Comparison of ENCODE assay signal across 8 cellular contexts in genomic region chr1:232620356-232620841, GRCh38. TPM values are rescaled to one million over a fixed set of nuclear protein-coding genes. Genes with fewer than 3 reads are reported as not detected.
DNase-seq lines count a peak whose midpoint lies in the region; ATAC-seq and TF ChIP-seq lines count a peak whose summit lies in the region.

No MANE protein-coding gene starts in this region.

- no peaks in the 10 kb centered on the region for H3K4me1 ChIP-seq in mammary epithelial cell (ENCODE audit: insufficient read depth, low read length)
- peaks cover 0 to 10% of the 10 kb centered on the region in 2 donors for H3K4me1 ChIP-seq in thoracic aorta (ENCODE audit: control insufficient read depth in 1 of 2, low read depth in 2 of 2)

- H2AFZ ChIP-seq in mammary epithelial cell (ENCODE audit: low read depth, low read length), result no peak overlapping the region

- in situ Hi-C loops in mammary epithelial cell (cut with MboI; ENCODE audit: low sequenced_read_pairs in 2 of 2), result loop anchor here in 1 of 2 donors (10.0 kb wide), 2 partner anchors 446 to 746 kb away; no protein-coding TSS in a partner anchor
- in situ Hi-C loops in GM13976 (cut with MboI; ENCODE audit: low sequenced_read_pairs, unreplicated experiment), result no loop called here

- ATAC-seq in thoracic aorta (ENCODE audit: insufficient number of reproducible peaks, low FRiP score, low read depth) (no peak), GM18520 (IDR thresholded peaks at IDR 0.05; ENCODE audit: unreplicated experiment) (no peak)

- H3K27ac ChIP-seq in mammary epithelial cell (ENCODE audit: insufficient read depth, low read depth, low read length) (no peak overlapping the region), thoracic aorta (peak overlapping the region in 1 of 2 donors; percentile 29)

- H3K4me3 ChIP-seq in mammary epithelial cell (replicated peaks in 1 of 3; ENCODE audit: insufficient read depth in 1 of 3, low read depth in 2 of 3, low read length in 3 of 3) (no peak overlapping the region), thoracic aorta (peak overlapping the region; percentile 20)

- H3K9ac ChIP-seq in mammary epithelial cell (ENCODE audit: insufficient read depth, low read length), result no peak overlapping the region

- H3K9me3 ChIP-seq in mammary epithelial cell (replicated peaks; ENCODE audit: insufficient read depth, low read length) (no peaks in the 10 kb centered on the region), thoracic aorta (no peaks in the 10 kb centered on the region)

- no TSS peak for BruUV-seq in mammary epithelial cell (replicated peaks; lab: Mats Ljungman, UMichigan)

- dilution Hi-C loops in mammary epithelial cell (cut with HindIII; ENCODE audit: low sequenced_read_pairs), result no loop called here

- H3K4me2 ChIP-seq in mammary epithelial cell (ENCODE audit: insufficient read depth, low read depth, low read length), result no peak overlapping the region

- DNase-seq in EL (peak; percentile 38), NCI-H2196 treated with DMSO at 0.1 percent for 48 hours (lab: John Stamatoyannopoulos, UW; ENCODE audit: unreplicated experiment) (peak; percentile 38), mammary epithelial cell (peak; percentile 45), kidney tubule cell (ENCODE audit: low spot score) (peak; percentile 74), thoracic aorta (ENCODE audit: low spot score) (no peak), GM13976 (ENCODE audit: low spot score) (no peak)
- no peak for DNase-seq in activated CD8-positive, alpha-beta memory T cell treated with anti-CD3 and anti-CD28 coated beads for 24 hours

- H4K20me1 ChIP-seq in mammary epithelial cell (ENCODE audit: insufficient read depth, low read length), result no peaks in the 10 kb centered on the region

- intact Hi-C loops in mammary epithelial cell (cut with micrococcal nuclease), result loop anchor here (10.0 kb wide), 1 partner anchor 316 kb away; no protein-coding TSS in a partner anchor

- WGBS in mammary epithelial cell (ENCODE audit: low coverage, missing lambda C conversion rate), result 78% methylated on average over 6 of the region's 6 CpGs

- H3K27me3 ChIP-seq in mammary epithelial cell (ENCODE audit: insufficient read depth, low read length) (no peaks in the 10 kb centered on the region), thoracic aorta (replicated peaks; ENCODE audit: insufficient read depth) (no peaks in the 10 kb centered on the region)

- CTCF ChIA-PET in mammary epithelial cell (lab: Charles Lee; ENCODE audit: low non-redundant PET), result no interaction called here

- H3K79me2 ChIP-seq in mammary epithelial cell (ENCODE audit: insufficient read depth, low read length), result no peaks in the 10 kb centered on the region

- H3K36me3 ChIP-seq in mammary epithelial cell (ENCODE audit: insufficient read depth, low read length), result no peaks in the 10 kb centered on the region
- H3K36me3 ChIP-seq in thoracic aorta, result no peaks in the 10 kb centered on the region

- no peak for TF ChIP-seq CTCF in mammary epithelial cell (conservative IDR thresholded peaks at IDR 0.05 in 1 of 2, IDR thresholded peaks at IDR 0.05 in 1 of 2; ENCODE audit: extremely low read depth in 1 of 2, insufficient read depth in 1 of 2, low read depth in 1 of 2, low read length in 2 of 2)
- TF ChIP-seq CTCF in thoracic aorta (IDR thresholded peaks at IDR 0.05), result no peak
- no peak for TF ChIP-seq CTCF in GM13976 (IDR thresholded peaks at IDR 0.05; ENCODE audit: borderline replicate concordance, control extremely low read depth, extremely low read depth, insufficient read depth, missing control alignments)

RNA-seq across cellular contexts. Expression of gene SIPA1L2, which starts 9.5 kb away (rescaled TPM):
- total RNA-seq in mammary epithelial cell (10 to 100 TPM in 1 of 2 donors, 1 to 10 TPM in 1; 3.8 to 19.8 TPM), thoracic aorta (10 to 100 TPM; 13.0 to 20.4 TPM)
- 2.5 TPM for polyA plus RNA-seq in mammary epithelial cell
- polyA minus RNA-seq in mammary epithelial cell, result 2.0 TPM

Comparison
In these comparisons a context has a peak if more than half of its experiments do, and no peak if none do; other contexts are left out.
1. DNase-seq: peak in EL (single experiment), NCI-H2196 treated with DMSO at 0.1 percent for 48 hours (single experiment), mammary epithelial cell (single experiment) and kidney tubule cell (single experiment); none in thoracic aorta (single experiment), GM13976 (single experiment) and activated CD8-positive, alpha-beta memory T cell treated with anti-CD3 and anti-CD28 coated beads for 24 hours (single experiment).